In the genomic region with DNA sequence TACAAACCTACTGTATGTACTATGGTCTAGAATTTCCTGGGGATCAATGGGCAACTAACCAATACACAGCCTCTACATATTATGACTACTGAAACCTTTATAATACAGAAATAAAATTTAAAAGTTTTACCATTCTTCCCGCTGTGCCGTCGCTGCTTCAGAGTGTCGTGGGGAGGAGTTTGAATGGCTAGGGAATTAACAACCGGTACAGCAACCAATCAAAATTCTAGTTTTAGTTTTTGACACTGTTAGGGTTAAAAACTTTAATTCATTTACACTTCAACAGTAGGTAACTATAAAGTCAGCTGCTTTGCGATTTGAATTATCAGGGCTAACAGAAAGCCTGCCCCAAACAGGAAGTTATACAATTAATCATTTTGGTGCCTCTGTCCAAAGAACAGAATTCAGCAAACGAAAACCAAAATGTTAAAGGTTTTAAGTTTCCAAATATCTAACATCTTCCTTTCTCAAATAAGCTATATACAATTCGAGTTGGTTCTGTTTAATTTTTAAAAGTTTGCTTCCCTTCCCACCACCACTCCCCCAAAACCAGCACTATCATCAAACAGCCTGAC, we compare ENCODE assay signal across 8 cellular contexts. TPM values are rescaled to one million over a fixed set of nuclear protein-coding genes. Genes with fewer than 3 reads are reported as not detected.
A peak's percentile ranks its signal among the peaks of the same experiment; 100 is the strongest.
DNase-seq lines count a peak whose midpoint lies in the region; ATAC-seq and TF ChIP-seq lines count a peak whose summit lies in the region.

No MANE protein-coding gene starts in this region.

- ATAC-seq in WTC11 (no peak), HG03196 (IDR thresholded peaks at IDR 0.05; ENCODE audit: unreplicated experiment) (no peak), GM18909 (IDR thresholded peaks at IDR 0.05; ENCODE audit: poor library complexity, unreplicated experiment) (no peak)
- no peak for ATAC-seq in stimulated activated memory B cell treated with anti-CD40 and anti-IgM and Interleukin-4, amounts not matched to agents 10 μg/mL and 1 μg/mL and 100 μg/mL, for 72 hours

- POLR2A ChIA-PET in WTC11 (lab: Charles Lee), result interaction anchor here (1.5 kb wide), 1 partner anchor 58 kb away, joined by 12 read pairs; the partner anchor contains the start of gene HNRNPDL

- peaks cover 78% of the 10 kb centered on the region for H3K36me3 Mint-ChIP-seq in activated CD4-positive, alpha-beta T cell treated with anti-CD3 and anti-CD28 coated beads, Interleukin-2, amount 10 ng/mL, durations not matched to agents 24 days and 14 days (ENCODE audit: low read depth)
- H3K36me3 Mint-ChIP-seq in WTC11, result peaks cover 62% of the 10 kb centered on the region
- H3K36me3 Mint-ChIP-seq in stimulated activated memory B cell treated with anti-CD40 and anti-IgM and Interleukin-4, amounts not matched to agents 10 μg/mL and 1 μg/mL and 100 μg/mL, for 72 hours, result peaks cover 51% of the 10 kb centered on the region

- CTCF ChIA-PET in WTC11 (lab: Charles Lee), result no interaction called here

- no peak for TF ChIP-seq CTCF in WTC11 (IDR thresholded peaks at IDR 0.05)

- intact Hi-C loops in activated CD4-positive, alpha-beta T cell treated with anti-CD3 and anti-CD28 coated beads, Interleukin-2, amount 10 ng/mL, durations not matched to agents 24 days and 14 days (cut with micrococcal nuclease), result loop anchor here (1.0 to 10.0 kb wide), 4 partner anchors 8 to 1113 kb away; partner anchors contain the start of genes ABRAXAS1, HELQ, MRPS18C and PLAC8

- no CpG with 5 or more reads among the region's 8 CpGs for WGBS in iPS DF 6.9 (ENCODE audit: insufficient coverage, insufficient read length)

- DNase-seq in activated CD4-positive, alpha-beta T cell treated with anti-CD3 and anti-CD28 coated beads, Interleukin-2, amount 10 ng/mL, durations not matched to agents 24 days and 14 days, result peak; percentile 57
- no peak for DNase-seq in activated CD4-positive, alpha-beta T cell treated with anti-CD3 and anti-CD28 coated beads, Interleukin-2, amount 50 U/mL, for 48 hours
- DNase-seq in WTC11 (ENCODE audit: low spot score) (no peak), iPS DF 6.9 (ENCODE audit: low read depth, low spot score) (no peak), GM19240 (ENCODE audit: insufficient read length, low spot score) (no peak)

- H3K36me3 ChIP-seq in iPS DF 6.9 (ENCODE audit: control insufficient read depth, insufficient read depth, low read length), result peaks cover 6% of the 10 kb centered on the region; the same call in 1 of the 2 replicates

- peak overlapping the region; percentile 91 for H3K4me3 Mint-ChIP-seq in activated CD4-positive, alpha-beta T cell treated with anti-CD3 and anti-CD28 coated beads, Interleukin-2, amount 10 ng/mL, durations not matched to agents 24 days and 14 days
- H3K4me3 Mint-ChIP-seq in WTC11, result peak overlapping the region; percentile 98
- H3K4me3 Mint-ChIP-seq in stimulated activated memory B cell treated with anti-CD40 and anti-IgM and Interleukin-4, amounts not matched to agents 10 μg/mL and 1 μg/mL and 100 μg/mL, for 72 hours, result peak overlapping the region; percentile 88

- H3K27me3 Mint-ChIP-seq in activated CD4-positive, alpha-beta T cell treated with anti-CD3 and anti-CD28 coated beads, Interleukin-2, amount 10 ng/mL, durations not matched to agents 24 days and 14 days, result no peaks in the 10 kb centered on the region
- no peaks in the 10 kb centered on the region for H3K27me3 Mint-ChIP-seq in WTC11 (ENCODE audit: low read depth)
- no peaks in the 10 kb centered on the region for H3K27me3 Mint-ChIP-seq in stimulated activated memory B cell treated with anti-CD40 and anti-IgM and Interleukin-4, amounts not matched to agents 10 μg/mL and 1 μg/mL and 100 μg/mL, for 72 hours

- H3K4me1 Mint-ChIP-seq in activated CD4-positive, alpha-beta T cell treated with anti-CD3 and anti-CD28 coated beads, Interleukin-2, amount 10 ng/mL, durations not matched to agents 24 days and 14 days, result peaks cover 53% of the 10 kb centered on the region
- peaks cover 55% of the 10 kb centered on the region for H3K4me1 Mint-ChIP-seq in WTC11
- peaks cover 57% of the 10 kb centered on the region for H3K4me1 Mint-ChIP-seq in stimulated activated memory B cell treated with anti-CD40 and anti-IgM and Interleukin-4, amounts not matched to agents 10 μg/mL and 1 μg/mL and 100 μg/mL, for 72 hours

- peak overlapping the region; percentile 88; the same call in 1 of the 2 replicates for H3K4me3 ChIP-seq in iPS DF 6.9 (ENCODE audit: low read length)

- no peaks in the 10 kb centered on the region for H3K4me1 ChIP-seq in iPS DF 6.9 (ENCODE audit: control insufficient read depth, insufficient read depth, low read length)

- no peaks in the 10 kb centered on the region for H3K9me3 Mint-ChIP-seq in activated CD4-positive, alpha-beta T cell treated with anti-CD3 and anti-CD28 coated beads, Interleukin-2, amount 10 ng/mL, durations not matched to agents 24 days and 14 days
- H3K9me3 Mint-ChIP-seq in WTC11, result no peaks in the 10 kb centered on the region
- no peaks in the 10 kb centered on the region for H3K9me3 Mint-ChIP-seq in stimulated activated memory B cell treated with anti-CD40 and anti-IgM and Interleukin-4, amounts not matched to agents 10 μg/mL and 1 μg/mL and 100 μg/mL, for 72 hours

- no peak overlapping the region for H3K27ac ChIP-seq in iPS DF 6.9 (ENCODE audit: low read length)

- H3K27me3 ChIP-seq in iPS DF 6.9 (ENCODE audit: control insufficient read depth, insufficient read depth, low read length), result no peaks in the 10 kb centered on the region

- H3K9me3 ChIP-seq in iPS DF 6.9 (ENCODE audit: control insufficient read depth, insufficient read depth, low read length), result no peaks in the 10 kb centered on the region

- H3K27ac Mint-ChIP-seq in activated CD4-positive, alpha-beta T cell treated with anti-CD3 and anti-CD28 coated beads, Interleukin-2, amount 10 ng/mL, durations not matched to agents 24 days and 14 days, result peak overlapping the region; percentile 98
- H3K27ac Mint-ChIP-seq in WTC11, result peak overlapping the region; percentile 100; the same call in 1 of the 2 replicates
- H3K27ac Mint-ChIP-seq in stimulated activated memory B cell treated with anti-CD40 and anti-IgM and Interleukin-4, amounts not matched to agents 10 μg/mL and 1 μg/mL and 100 μg/mL, for 72 hours, result peak overlapping the region; percentile 97

TF ChIP-seq in WTC11, 78 proteins besides CTCF, POLR2A, EP300 and RAD21 (continues in another document):
- TF ChIP-seq ZNF219 (CRISPR knock-in tag; IDR thresholded peaks at IDR 0.05; ENCODE audit: borderline replicate concordance), result no peak
- TF ChIP-seq, protein P1, sequence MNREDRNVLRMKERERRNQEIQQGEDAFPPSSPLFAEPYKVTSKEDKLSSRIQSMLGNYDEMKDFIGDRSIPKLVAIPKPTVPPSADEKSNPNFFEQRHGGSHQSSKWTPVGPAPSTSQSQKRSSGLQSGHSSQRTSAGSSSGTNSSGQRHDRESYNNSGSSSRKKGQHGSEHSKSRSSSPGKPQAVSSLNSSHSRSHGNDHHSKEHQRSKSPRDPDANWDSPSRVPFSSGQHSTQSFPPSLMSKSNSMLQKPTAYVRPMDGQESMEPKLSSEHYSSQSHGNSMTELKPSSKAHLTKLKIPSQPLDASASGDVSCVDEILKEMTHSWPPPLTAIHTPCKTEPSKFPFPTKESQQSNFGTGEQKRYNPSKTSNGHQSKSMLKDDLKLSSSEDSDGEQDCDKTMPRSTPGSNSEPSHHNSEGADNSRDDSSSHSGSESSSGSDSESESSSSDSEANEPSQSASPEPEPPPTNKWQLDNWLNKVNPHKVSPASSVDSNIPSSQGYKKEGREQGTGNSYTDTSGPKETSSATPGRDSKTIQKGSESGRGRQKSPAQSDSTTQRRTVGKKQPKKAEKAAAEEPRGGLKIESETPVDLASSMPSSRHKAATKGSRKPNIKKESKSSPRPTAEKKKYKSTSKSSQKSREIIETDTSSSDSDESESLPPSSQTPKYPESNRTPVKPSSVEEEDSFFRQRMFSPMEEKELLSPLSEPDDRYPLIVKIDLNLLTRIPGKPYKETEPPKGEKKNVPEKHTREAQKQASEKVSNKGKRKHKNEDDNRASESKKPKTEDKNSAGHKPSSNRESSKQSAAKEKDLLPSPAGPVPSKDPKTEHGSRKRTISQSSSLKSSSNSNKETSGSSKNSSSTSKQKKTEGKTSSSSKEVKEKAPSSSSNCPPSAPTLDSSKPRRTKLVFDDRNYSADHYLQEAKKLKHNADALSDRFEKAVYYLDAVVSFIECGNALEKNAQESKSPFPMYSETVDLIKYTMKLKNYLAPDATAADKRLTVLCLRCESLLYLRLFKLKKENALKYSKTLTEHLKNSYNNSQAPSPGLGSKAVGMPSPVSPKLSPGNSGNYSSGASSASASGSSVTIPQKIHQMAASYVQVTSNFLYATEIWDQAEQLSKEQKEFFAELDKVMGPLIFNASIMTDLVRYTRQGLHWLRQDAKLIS (CRISPR knock-in tag; IDR thresholded peaks at IDR 0.05; ENCODE audit: borderline replicate concordance), result no peak
- TF ChIP-seq ZNF263 (CRISPR knock-in tag; IDR thresholded peaks at IDR 0.05; ENCODE audit: low read depth), result no peak

RNA-seq across cellular contexts. Expression of gene HNRNPD, which starts 2.3 kb away (rescaled TPM):
- 481 and 492 TPM in 2 replicates for total RNA-seq in activated CD4-positive, alpha-beta T cell treated with anti-CD3 and anti-CD28 coated beads, Interleukin-2, amount 10 ng/mL, durations not matched to agents 24 days and 14 days
- 493 to 580 TPM (median 496 TPM) in 3 replicates for total RNA-seq in WTC11 (2021)

RNA-seq across cellular contexts. Expression of gene HNRNPDL, which starts 58.8 kb away (rescaled TPM):
- total RNA-seq in activated CD4-positive, alpha-beta T cell treated with anti-CD3 and anti-CD28 coated beads, Interleukin-2, amount 10 ng/mL, durations not matched to agents 24 days and 14 days, result 488 and 490 TPM in 2 replicates
- total RNA-seq in WTC11 (2021), result 346 to 361 TPM (median 359 TPM) in 3 replicates

RNA-seq across cellular contexts. Expression of gene ENOPH1, which starts 58.9 kb away (rescaled TPM):
- total RNA-seq in activated CD4-positive, alpha-beta T cell treated with anti-CD3 and anti-CD28 coated beads, Interleukin-2, amount 10 ng/mL, durations not matched to agents 24 days and 14 days, result 68.0 and 73.0 TPM in 2 replicates
- 72.3 to 78.3 TPM (median 75.0 TPM) in 3 replicates for total RNA-seq in WTC11 (2021)
